In the genomic region with DNA sequence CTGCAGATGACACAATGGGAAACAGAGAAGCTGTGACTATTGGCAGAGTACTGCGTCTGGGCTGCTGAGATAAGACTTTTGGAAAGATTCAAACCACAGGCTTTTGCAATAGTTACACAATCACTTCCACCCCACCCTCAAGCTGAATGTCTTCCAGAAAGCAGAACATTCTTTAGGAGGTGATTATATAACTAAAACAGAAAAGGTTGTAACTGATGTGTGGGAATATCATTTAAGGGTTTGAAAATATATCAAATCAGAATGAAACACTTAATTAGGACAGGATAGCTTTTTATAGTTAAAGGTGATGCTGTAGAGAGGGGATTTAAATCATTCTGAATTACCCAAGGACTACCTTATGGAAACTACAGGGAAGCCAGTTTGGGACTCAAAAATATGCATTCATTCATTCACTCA, we compare ENCODE assay signal across 7 cellular contexts.
DNase-seq lines count a peak whose midpoint lies in the region.

No MANE protein-coding gene starts in this region.

- no peak overlapping the region for H3K9ac ChIP-seq in subcutaneous abdominal adipose tissue (ENCODE audit: low read length in 5 of 5)

- no peaks in the 10 kb centered on the region for H3K27me3 ChIP-seq in subcutaneous abdominal adipose tissue (ENCODE audit: control insufficient read depth in 5 of 5, insufficient read depth in 4 of 5, low read length in 5 of 5)

- H3K9me3 ChIP-seq in subcutaneous abdominal adipose tissue (ENCODE audit: control insufficient read depth in 5 of 5, low read length in 5 of 5) = peaks cover 0 to 3% (median 0%) of the 10 kb centered on the region in 5 donors

- DNase-seq in KBM-7 (peak; percentile 99), amniotic epithelial cell (ENCODE audit: low read depth) (peak; percentile 99), hippocampal formation (lab: John Stamatoyannopoulos, UW) (peak; percentile 29 to 42), GOT3 (lab: John Stamatoyannopoulos, UW) (no peak), NCI-H1092 treated with DMSO at 0.1 percent for 48 hours (lab: John Stamatoyannopoulos, UW) (no peak), DMS53 treated with DMSO at 0.1 percent for 48 hours (lab: John Stamatoyannopoulos, UW; ENCODE audit: unreplicated experiment) (no peak)

- peak overlapping the region; percentile 58 for H3K27ac ChIP-seq in subcutaneous abdominal adipose tissue (ENCODE audit: low read depth, low read length)

- H3K4me1 ChIP-seq in subcutaneous abdominal adipose tissue (ENCODE audit: control insufficient read depth in 5 of 5, insufficient read depth in 5 of 5, low read length in 5 of 5) = peaks cover 9 to 22% (median 19%) of the 10 kb centered on the region in 5 donors

- H3K4me3 ChIP-seq in subcutaneous abdominal adipose tissue (ENCODE audit: low read depth in 1 of 5, low read length in 5 of 5) = peak overlapping the region in 2 of 5 donors; percentile 25 to 36

- in situ Hi-C loops in KBM-7 (cut with MboI; ENCODE audit: low pct_unique_long_range_greater_than_20kb, low sequenced_read_pairs) = no loop called here

- no peaks in the 10 kb centered on the region for H3K36me3 ChIP-seq in subcutaneous abdominal adipose tissue (ENCODE audit: control insufficient read depth in 5 of 5, insufficient read depth in 5 of 5, low read length in 5 of 5)

Comparison
In these comparisons a context has a peak if more than half of its experiments do, and no peak if none do; other contexts are left out.
1. DNase-seq: peak in KBM-7 (single experiment), amniotic epithelial cell (single experiment) and hippocampal formation (2 of 2); none in GOT3 (single experiment), NCI-H1092 treated with DMSO at 0.1 percent for 48 hours (single experiment) and DMS53 treated with DMSO at 0.1 percent for 48 hours (single experiment).